Comparison of ENCODE assay signal across 23 cellular contexts in genomic region chr2:118078734-118079133, GRCh38.
"Had no signal": no experiment of that assay in that cellular context is flagged by ENCODE, and none has a peak within 500 bp of the region (broad histone marks: within the 10 kb centered on the region; RNA-seq: fewer than 3 reads in every experiment).

No MANE protein-coding gene starts in this region.

- H3K4me3 ChIP-seq: pancreas, prostate gland, spleen, testis, tibial nerve, uterus had no signal

- ATAC-seq: foreskin keratinocyte; left cardiac atrium; left ventricle myocardium superior; sciatic nerve; stimulated activated memory B cell treated with anti-CD40 and anti-IgM and Interleukin-4, amounts not matched to agents 10 μg/mL and 1 μg/mL and 100 μg/mL, for 72 hours had no signal

- H3K27ac ChIP-seq: foreskin keratinocyte, pancreas, prostate gland, spleen, testis, tibial nerve, uterus had no signal

- H3K27me3 ChIP-seq: pancreas, spleen, testis, tibial nerve, uterus had no signal

- H3K9me3 Mint-ChIP-seq: immature natural killer cell; naive B cell; nephron; stimulated activated memory B cell treated with anti-CD40 and anti-IgM and Interleukin-4, amounts not matched to agents 10 μg/mL and 1 μg/mL and 100 μg/mL, for 72 hours; stimulated activated naive CD8-positive, alpha-beta T cell treated with anti-CD3 and anti-CD28 coated beads, Interleukin-15, Interleukin-2, amounts not matched to agents 100 ng/mL and 50 ng/mL, for 24 hours had no signal

- H3K4me1 Mint-ChIP-seq: immature natural killer cell; naive B cell; nephron; stimulated activated memory B cell treated with anti-CD40 and anti-IgM and Interleukin-4, amounts not matched to agents 10 μg/mL and 1 μg/mL and 100 μg/mL, for 72 hours had no signal

- H3K4me3 Mint-ChIP-seq: immature natural killer cell; naive B cell; nephron; stimulated activated memory B cell treated with anti-CD40 and anti-IgM and Interleukin-4, amounts not matched to agents 10 μg/mL and 1 μg/mL and 100 μg/mL, for 72 hours; stimulated activated naive CD8-positive, alpha-beta T cell treated with anti-CD3 and anti-CD28 coated beads, Interleukin-15, Interleukin-2, amounts not matched to agents 100 ng/mL and 50 ng/mL, for 24 hours had no signal

- H3K36me3 Mint-ChIP-seq: immature natural killer cell; naive B cell; stimulated activated memory B cell treated with anti-CD40 and anti-IgM and Interleukin-4, amounts not matched to agents 10 μg/mL and 1 μg/mL and 100 μg/mL, for 72 hours had no signal

- H3K36me3 ChIP-seq: pancreas, prostate gland, spleen, tibial nerve, uterus had no signal

- H3K27ac Mint-ChIP-seq: immature natural killer cell; nephron; stimulated activated memory B cell treated with anti-CD40 and anti-IgM and Interleukin-4, amounts not matched to agents 10 μg/mL and 1 μg/mL and 100 μg/mL, for 72 hours; stimulated activated naive CD8-positive, alpha-beta T cell treated with anti-CD3 and anti-CD28 coated beads, Interleukin-15, Interleukin-2, amounts not matched to agents 100 ng/mL and 50 ng/mL, for 24 hours had no signal

- DNase-seq: dermis blood vessel endothelial cell; erythroblast; foreskin keratinocyte; immature natural killer cell; left cardiac atrium; left ventricle myocardium superior; mesendoderm; naive B cell; occipital lobe; pancreas; retina; spleen; stimulated activated CD4-positive, alpha-beta T cell treated with anti-CD3 and anti-CD28 coated beads, Interleukin-15, amount 100 ng/mL, for 24 hours; stimulated activated CD4-positive, alpha-beta T cell treated with anti-CD3 and anti-CD28 coated beads, Interleukin-1b, Interleukin-23, amount 100 ng/mL, for 48 hours; stimulated activated CD4-positive, alpha-beta T cell treated with anti-CD3 and anti-CD28 coated beads, Interleukin-4, amount 100 ng/mL, for 24 hours; testis; uterus had no signal

- H3K4me1 ChIP-seq: foreskin keratinocyte, prostate gland, spleen, tibial nerve, uterus had no signal

- H3K9me3 ChIP-seq: pancreas, prostate gland, spleen, testis, tibial nerve, uterus had no signal
